ENCODE assay signal across 8 cellular contexts in genomic region chr5:105407190-105407589, GRCh38.
"Had no signal": no experiment of that assay in that cellular context is flagged by ENCODE, and none has a peak within 500 bp of the region (broad histone marks: within the 10 kb centered on the region; RNA-seq: fewer than 3 reads in every experiment).

No MANE protein-coding gene starts in this region.

- H3K4me3 Mint-ChIP-seq: HFFc6 had no signal

- H3K4me3 ChIP-seq: HAP-1, K562 had no signal

- H3K27ac Mint-ChIP-seq: HFFc6 had no signal

- DNase-seq: GOT3, HFFc6, IMR-90 had no signal

- FAIRE-seq: H54, K562 had no signal

- H3K9me3 ChIP-seq: HAP-1 had no signal

- H3K36me3 ChIP-seq: HAP-1 had no signal

- ATAC-seq: HCT116, K562 had no signal

- H3K27ac ChIP-seq: HL-60 had no signal
